9 cellular contexts compared by ENCODE assay signal in genomic region chr3:134677196-134677986, GRCh38. TPM values are rescaled to one million over a fixed set of nuclear protein-coding genes. Genes with fewer than 3 reads are reported as not detected.
DNase-seq lines count a peak whose midpoint lies in the region; TF ChIP-seq lines count a peak whose summit lies in the region.
"Had no signal": no experiment of that assay in that cellular context is flagged by ENCODE, and none has a peak within 500 bp of the region (broad histone marks: within the 10 kb centered on the region; RNA-seq: fewer than 3 reads in every experiment).

No MANE protein-coding gene starts in this region.

- no peak overlapping the region for H3K27ac ChIP-seq in OCI-LY3 (ENCODE audit: low read length)
- H3K27ac ChIP-seq in uterus = no peak overlapping the region

- no peak for TF ChIP-seq POLR2A in uterus (IDR thresholded peaks at IDR 0.05)

- H3K36me3 ChIP-seq in OCI-LY3 (replicated peaks; ENCODE audit: low read depth, low read length) (no peaks in the 10 kb centered on the region), uterus (no peaks in the 10 kb centered on the region)

- H3K9me3 ChIP-seq in OCI-LY3 (ENCODE audit: insufficient read depth, low read length) = peaks cover 12% of the 10 kb centered on the region; the same call in 1 of the 2 replicates
- no peaks in the 10 kb centered on the region for H3K9me3 ChIP-seq in uterus

- intact Hi-C loops in uterus (cut with DNase I; ENCODE audit: low total_unique reads) = no loop called here

- peak; percentile 56 for TF ChIP-seq CTCF in OCI-LY3 (IDR thresholded peaks at IDR 0.05; ENCODE audit: low read depth, low read length)
- TF ChIP-seq CTCF in fibroblast of villous mesenchyme (IDR thresholded peaks at IDR 0.05; ENCODE audit: insufficient read depth, low read depth, low read length) = peak; percentile 58
- TF ChIP-seq CTCF in uterus (IDR thresholded peaks at IDR 0.05) = peak in 1 of 4 experiments; percentile 15

- H3K9ac ChIP-seq in OCI-LY3 (ENCODE audit: low read length) = no peak overlapping the region

- no peak overlapping the region for H2AFZ ChIP-seq in OCI-LY3 (ENCODE audit: low read depth, low read length)

- H3K27me3 ChIP-seq in OCI-LY3 (ENCODE audit: low read depth, low read length) (peaks cover 28% of the 10 kb centered on the region; the same call in 1 of the 2 replicates), uterus (no peaks in the 10 kb centered on the region)

- H3K4me1 ChIP-seq in OCI-LY3 (ENCODE audit: low read length) = no peaks in the 10 kb centered on the region
- H3K4me1 ChIP-seq in uterus = no peaks in the 10 kb centered on the region

- H4K20me1 ChIP-seq in OCI-LY3 (ENCODE audit: insufficient read depth, low read length) = no peaks in the 10 kb centered on the region

- peak; percentile 0 for DNase-seq in NOMO-1 treated with dmso at 0.1 percent for 144 hours (lab: John Stamatoyannopoulos, UW; ENCODE audit: unreplicated experiment)
- DNase-seq in NOMO-1 treated with DMSO at 0.1 percent for 48 hours (lab: John Stamatoyannopoulos, UW; ENCODE audit: unreplicated experiment) = no peak
- DNase-seq in fibroblast of villous mesenchyme (ENCODE audit: low read depth) = peak; percentile 6
- DNase-seq in stimulated activated CD8-positive, alpha-beta memory T cell treated with anti-CD3 and anti-CD28 coated beads, Interleukin-4, amount 100 ng/mL, for 48 hours = peak; percentile 28
- no peak for DNase-seq in D341Med (ENCODE audit: low spot score)
- DNase-seq in uterus = no peak
- no peak for DNase-seq in cerebellar nuclear complex (lab: John Stamatoyannopoulos, UW)
- DNase-seq: CD4-positive, CD25-positive, alpha-beta regulatory T cell had no signal

- H3K4me3 ChIP-seq in OCI-LY3 (ENCODE audit: low read length) = no peak overlapping the region
- H3K4me3 ChIP-seq in fibroblast of villous mesenchyme (ENCODE audit: low read depth, low read length) = no peak overlapping the region
- no peak overlapping the region for H3K4me3 ChIP-seq in uterus

- H3K79me2 ChIP-seq in OCI-LY3 (ENCODE audit: low read length) = no peaks in the 10 kb centered on the region

- H3K4me2 ChIP-seq in OCI-LY3 (ENCODE audit: low read length) = no peak overlapping the region

RNA-seq across cellular contexts. Expression of gene KY, which starts 26.6 kb away (rescaled TPM):
- total RNA-seq in fibroblast of villous mesenchyme (0.32 TPM in 1 of 2 replicates, not detected in the other), uterus (1 to 10 TPM in 2 of 4 donors, not detected in 2; 4.0 to 5.2 TPM)
- total RNA-seq: CD4-positive, CD25-positive, alpha-beta regulatory T cell had no signal

Comparison
In these comparisons a context has a peak if more than half of its experiments do, and no peak if none do; other contexts are left out.
1. DNase-seq: peak in NOMO-1 treated with dmso at 0.1 percent for 144 hours (single experiment), fibroblast of villous mesenchyme (single experiment) and stimulated activated CD8-positive, alpha-beta memory T cell treated with anti-CD3 and anti-CD28 coated beads, Interleukin-4, amount 100 ng/mL, for 48 hours (single experiment); none in NOMO-1 treated with DMSO at 0.1 percent for 48 hours (single experiment), D341Med (single experiment), uterus (0 of 2) and cerebellar nuclear complex (0 of 2).